21 cellular contexts compared by ENCODE assay signal in genomic region chr7:121489440-121489839, GRCh38.
A peak's percentile ranks its signal among the peaks of the same experiment; 100 is the strongest.
DNase-seq lines count a peak whose midpoint lies in the region; ATAC-seq, FAIRE-seq and TF ChIP-seq lines count a peak whose summit lies in the region.
"Had no signal": no experiment of that assay in that cellular context is flagged by ENCODE, and none has a peak within 500 bp of the region (broad histone marks: within the 10 kb centered on the region; RNA-seq: fewer than 3 reads in every experiment).

No MANE protein-coding gene starts in this region.

- H3K4me3 Mint-ChIP-seq in GM23338 (no peak overlapping the region), CD14-positive monocyte (no peak overlapping the region)
- H3K4me3 Mint-ChIP-seq: B cell; CD4-positive, alpha-beta T cell; CD8-positive, alpha-beta T cell had no signal

- no peak overlapping the region for H2BK15ac ChIP-seq in H1 (ENCODE audit: low read length)

- FAIRE-seq in H1 (lab: Jason Lieb, UNC) (no peak), frontal cortex (lab: Jason Lieb, UNC) (no peak)
- FAIRE-seq: A549, G401.6, GM12891, GM19239 had no signal

- H3K4me3 ChIP-seq in GM23338 (no peak overlapping the region), HCT116 (replicated peaks in 1 of 2; ENCODE audit: low read depth in 1 of 2, low read length in 2 of 2) (no peak overlapping the region), H1 (ENCODE audit: extremely low read depth in 1 of 4, insufficient read depth in 2 of 4, low read depth in 3 of 4, low read length in 4 of 4) (peak overlapping the region in 1 of 4 experiments; percentile 3; a peak in 1 of 8 replicates)
- H3K4me3 ChIP-seq: A549, BLaER1 had no signal

- no peak overlapping the region for H3K4ac ChIP-seq in H1 (replicated peaks; ENCODE audit: insufficient read length, low read depth, low read length)

- H2AFZ ChIP-seq in GM23338 (peak overlapping the region; percentile 70; the same call in 1 of the 2 replicates), HCT116 (ENCODE audit: low read depth, low read length, poor library complexity, severe bottlenecking) (peak overlapping the region; percentile 19), H1 (ENCODE audit: low read length) (no peak overlapping the region)

- H3K4me1 ChIP-seq in GM23338 (ENCODE audit: insufficient read depth) (peaks cover 6% of the 10 kb centered on the region; the same call in 1 of the 2 replicates), HCT116 (ENCODE audit: control insufficient read depth in 1 of 2, insufficient read depth in 2 of 2, low read length in 2 of 2) (peaks cover 0 to 6% of the 10 kb centered on the region in 2 experiments; a peak in 1 of 4 replicates), H1 (replicated peaks in 1 of 4; ENCODE audit: control insufficient read depth in 3 of 4, insufficient read depth in 4 of 4, low read length in 3 of 4) (peaks cover 0 to 4% (median 0%) of the 10 kb centered on the region in 4 experiments; a peak in 1 of 7 replicates)
- H3K4me1 ChIP-seq: A549, BLaER1, Caco-2 had no signal

- H2AK5ac ChIP-seq in H1 (ENCODE audit: low read depth, low read length): no peak overlapping the region

- no peak overlapping the region for H2BK20ac ChIP-seq in H1 (ENCODE audit: low read length)

- H3K9me3 ChIP-seq in HCT116 (ENCODE audit: control insufficient read depth in 1 of 2, insufficient read depth in 1 of 2, low read depth in 1 of 2, low read length in 2 of 2) (no peaks in the 10 kb centered on the region), H1 (ENCODE audit: insufficient read depth in 2 of 2, low read depth in 1 of 2, low read length in 1 of 2) (no peaks in the 10 kb centered on the region)
- H3K9me3 ChIP-seq: A549, BLaER1, Caco-2 had no signal

- H3K36me3 ChIP-seq in GM23338 (ENCODE audit: insufficient read depth) (no peaks in the 10 kb centered on the region), HCT116 (ENCODE audit: control insufficient read depth in 1 of 2, insufficient read depth in 2 of 2, low read length in 2 of 2) (no peaks in the 10 kb centered on the region), H1 (ENCODE audit: control insufficient read depth in 2 of 4, insufficient read depth in 4 of 4, low read length in 3 of 4) (no peaks in the 10 kb centered on the region)
- H3K36me3 ChIP-seq: BLaER1 had no signal

- H4K91ac ChIP-seq in H1 (replicated peaks; ENCODE audit: insufficient read length, low read length): no peak overlapping the region

- TF ChIP-seq CTCF in GM23338 (conservative IDR thresholded peaks at IDR 0.05; ENCODE audit: low read depth in 2 of 2) (no peak), HCT116 (IDR thresholded peaks at IDR 0.05 in 2 of 3, conservative IDR thresholded peaks at IDR 0.05 in 1 of 3; ENCODE audit: borderline replicate concordance in 1 of 3, insufficient read depth in 1 of 3, low read depth in 2 of 3, low read length in 2 of 3) (no peak), H1 (IDR thresholded peaks at IDR 0.05; ENCODE audit: control extremely low read depth in 1 of 3, insufficient read depth in 1 of 3, low read depth in 1 of 3, low read length in 3 of 3) (no peak), CD14-positive monocyte (IDR thresholded peaks at IDR 0.05) (no peak)

- H3K36me3 Mint-ChIP-seq in GM23338 (ENCODE audit: low read depth) (no peaks in the 10 kb centered on the region), CD14-positive monocyte (no peaks in the 10 kb centered on the region)
- H3K36me3 Mint-ChIP-seq: CD8-positive, alpha-beta T cell had no signal

- H2BK120ac ChIP-seq in H1 (replicated peaks; ENCODE audit: low read depth, low read length): no peak overlapping the region

- H3K23ac ChIP-seq in H1 (ENCODE audit: insufficient read length): no peak overlapping the region

- no peak overlapping the region for H3K56ac ChIP-seq in H1 (replicated peaks; ENCODE audit: insufficient read length, low read depth, low read length)

- H4K20me1 ChIP-seq in GM23338 (replicated peaks; ENCODE audit: insufficient read depth): no peaks in the 10 kb centered on the region
- no peaks in the 10 kb centered on the region for H4K20me1 ChIP-seq in HCT116 (ENCODE audit: insufficient read depth)
- H4K20me1 ChIP-seq in H1 (replicated peaks in 1 of 2; ENCODE audit: control insufficient read depth in 1 of 2, insufficient read depth in 2 of 2, low read length in 2 of 2): no peaks in the 10 kb centered on the region
- H4K20me1 ChIP-seq: BLaER1 had no signal

- H3K9ac ChIP-seq in HCT116 (ENCODE audit: low read length): no peak overlapping the region
- no peak overlapping the region for H3K9ac ChIP-seq in H1 (replicated peaks in 1 of 4; ENCODE audit: extremely low read depth in 1 of 4, low read depth in 3 of 4, low read length in 3 of 4)
- H3K9ac ChIP-seq: BLaER1 had no signal

- H3K79me1 ChIP-seq in H1 (ENCODE audit: low read depth, low read length): no peaks in the 10 kb centered on the region

- H3F3A ChIP-seq in GM23338 (replicated peaks; ENCODE audit: low read depth): no peaks in the 10 kb centered on the region

- H3K4me1 Mint-ChIP-seq in GM23338 (peaks cover 24% of the 10 kb centered on the region), CD14-positive monocyte (no peaks in the 10 kb centered on the region)
- H3K4me1 Mint-ChIP-seq: B cell had no signal

- no peak overlapping the region for H3K27ac Mint-ChIP-seq in GM23338
- H3K27ac Mint-ChIP-seq in CD14-positive monocyte: no peak overlapping the region
- H3K27ac Mint-ChIP-seq: B cell; CD4-positive, alpha-beta T cell; CD8-positive, alpha-beta T cell had no signal

- no peak for TF ChIP-seq EP300 in H1 (IDR thresholded peaks at IDR 0.05; ENCODE audit: borderline replicate concordance in 1 of 2, low read depth in 2 of 2, low read length in 2 of 2)

- no TSS peak for BruUV-seq in HCT116 (replicated peaks; lab: Mats Ljungman, UMichigan)

- no peaks in the 10 kb centered on the region; the same call in 2 of the 3 replicates for H3K9me3 Mint-ChIP-seq in GM23338
- H3K9me3 Mint-ChIP-seq in CD14-positive monocyte: peaks cover 0 to 2% (median 0%) of the 10 kb centered on the region in 7 donors
- H3K9me3 Mint-ChIP-seq: CD4-positive, alpha-beta T cell; CD8-positive, alpha-beta T cell had no signal

- H2BK5ac ChIP-seq in H1 (ENCODE audit: low read depth, low read length): no peak overlapping the region

- CTCF ChIA-PET in HCT116 (lab: Charles Lee): no interaction called here
- CTCF ChIA-PET in H1 (lab: Charles Lee; ENCODE audit: partially characterized antibody): interaction anchor here (0.6 to 1.3 kb wide), 2 partner anchors 94 to 505 kb away, joined by 3 to 4 read pairs; partner anchors contain the start of gene FAM3C

- H3K27me3 Mint-ChIP-seq in GM23338 (ENCODE audit: insufficient read depth, low read depth, poor library complexity) (no peaks in the 10 kb centered on the region), CD14-positive monocyte (ENCODE audit: low read depth in 3 of 3) (peaks cover 0 to 2% (median 0%) of the 10 kb centered on the region in 3 donors)
- H3K27me3 Mint-ChIP-seq: CD4-positive, alpha-beta T cell had no signal

- H4K8ac ChIP-seq in H1 (ENCODE audit: extremely low read depth, insufficient read depth, low read length): no peak overlapping the region

- no peaks in the 10 kb centered on the region; the same call in 1 of the 2 replicates for H3K9me2 ChIP-seq in GM23338 (ENCODE audit: insufficient read depth)
- H3K9me2 ChIP-seq in HCT116 (ENCODE audit: insufficient read depth): no peaks in the 10 kb centered on the region

- no peak for TF ChIP-seq POLR2A in HCT116 (IDR thresholded peaks at IDR 0.05; ENCODE audit: borderline replicate concordance, extremely low read depth, insufficient read depth, insufficient read length)
- TF ChIP-seq POLR2A in H1 (IDR thresholded peaks at IDR 0.05; ENCODE audit: control extremely low read depth in 1 of 2, low read depth in 2 of 2, low read length in 2 of 2): no peak

- H3K79me2 ChIP-seq in GM23338 (replicated peaks; ENCODE audit: insufficient read depth) (no peaks in the 10 kb centered on the region), HCT116 (ENCODE audit: insufficient read depth, low read length) (no peaks in the 10 kb centered on the region), H1 (ENCODE audit: control insufficient read depth in 1 of 2, insufficient read depth in 2 of 2, low read length in 2 of 2) (no peaks in the 10 kb centered on the region)

- intact Hi-C loops in HCT116 (cut with micrococcal nuclease) (no loop called here), CD14-positive monocyte (cut with micrococcal nuclease) (no loop called here)

- 85% methylated on average over 2 of the region's 2 CpGs; no CpG with 5 or more reads in 1 of the 2 experiments for WGBS in H1 (ENCODE audit: extremely low coverage in 1 of 2, insufficient coverage in 1 of 2, insufficient read length in 1 of 2, insufficient replicate concordance in 2 of 2, low coverage in 1 of 2, low lambda C conversion rate in 2 of 2, missing lambda C conversion rate in 1 of 2), 2 experiments

- no peak overlapping the region for H3K18ac ChIP-seq in H1 (ENCODE audit: extremely low read depth, low read length)

- peak; percentile 57 for ATAC-seq in GM23338
- ATAC-seq in HCT116: no peak
- ATAC-seq: A549; CD8-positive, alpha-beta T cell had no signal

- DNase-seq in GM23338 (ENCODE audit: low spot score) (no peak), HCT116 (ENCODE audit: low read depth, low spot score) (no peak), H1 (ENCODE audit: low read depth in 1 of 2, low spot score in 2 of 2) (no peak), frontal cortex (ENCODE audit: low spot score in 2 of 2) (no peak), NCI-H69 (lab: John Stamatoyannopoulos, UW) (no peak), CD14-positive monocyte (ENCODE audit: low spot score) (no peak)
- DNase-seq: AML-193; C1 segment of cervical spinal cord; Caco-2; Calu3; CD4-positive, alpha-beta T cell; CD8-positive, alpha-beta T cell; DMS79 treated with DMSO at 0.1 percent for 48 hours; GF-D8 had no signal

- H2BK12ac ChIP-seq in H1 (ENCODE audit: low read depth, low read length): no peak overlapping the region

- no peak overlapping the region for H3K14ac ChIP-seq in H1 (ENCODE audit: insufficient read length)

- POLR2A ChIA-PET in HCT116 (lab: Charles Lee) (no interaction called here), H1 (lab: Charles Lee; ENCODE audit: partially characterized antibody) (interaction anchor here (1.5 kb wide), 1 partner anchor 16 kb away, joined by 3 read pairs; no protein-coding TSS in a partner anchor)

- H3K4me2 ChIP-seq in GM23338: peak overlapping the region; percentile 9
- no peak overlapping the region for H3K4me2 ChIP-seq in HCT116 (ENCODE audit: low read length)
- H3K4me2 ChIP-seq in H1 (ENCODE audit: insufficient read depth in 1 of 2, low read depth in 2 of 2, low read length in 2 of 2): peak overlapping the region in 1 of 2 experiments; percentile 17; a peak in 1 of 4 replicates
- H3K4me2 ChIP-seq: A549, BLaER1 had no signal

- RAD21 ChIA-PET in HCT116 (lab: Charles Lee; ENCODE audit: low non-redundant PET in 1 of 2, low total read pairs in 2 of 2, uncharacterized antibody in 2 of 2, unreplicated experiment in 2 of 2): no interaction called here

- H3K27ac ChIP-seq in GM23338 (ENCODE audit: low read depth): no peak overlapping the region
- H3K27ac ChIP-seq in HCT116 (ENCODE audit: low read depth, low read length): no peak overlapping the region
- H3K27ac ChIP-seq in H1 (ENCODE audit: low read depth, low read length): no peak overlapping the region
- H3K27ac ChIP-seq: 22Rv1, A549, BLaER1 had no signal

- H3K27me3 ChIP-seq in GM23338 (ENCODE audit: insufficient read depth) (no peaks in the 10 kb centered on the region), HCT116 (ENCODE audit: insufficient read depth, low read length) (no peaks in the 10 kb centered on the region), H1 (replicated peaks in 1 of 4; ENCODE audit: control insufficient read depth in 3 of 4, extremely low read depth in 1 of 4, insufficient read depth in 3 of 4, low read length in 3 of 4) (no peaks in the 10 kb centered on the region)
- H3K27me3 ChIP-seq: BLaER1 had no signal

- TF ChIP-seq RAD21 in HCT116 (IDR thresholded peaks at IDR 0.05; ENCODE audit: low read depth): no peak
- no peak for TF ChIP-seq RAD21 in H1 (IDR thresholded peaks at IDR 0.05 in 1 of 2, conservative IDR thresholded peaks at IDR 0.05 in 1 of 2; ENCODE audit: low read depth in 2 of 2, low read length in 2 of 2)

- no peaks in the 10 kb centered on the region for H3K23me2 ChIP-seq in H1 (ENCODE audit: low read depth, low read length)

- H4K5ac ChIP-seq in H1 (ENCODE audit: insufficient read length, low read depth, low read length): no peak overlapping the region
